Comparison of ENCODE assay signal across 23 cellular contexts in genomic region chr18:60007641-60008040, GRCh38.
"Had no signal": no experiment of that assay in that cellular context is flagged by ENCODE, and none has a peak within 500 bp of the region (broad histone marks: within the 10 kb centered on the region; RNA-seq: fewer than 3 reads in every experiment).

No MANE protein-coding gene starts in this region.

- H3K4me1 ChIP-seq: esophagus muscularis mucosa, foreskin keratinocyte, gastroesophageal sphincter, heart left ventricle, left lung, lower lobe of right lung had no signal

- H3K27me3 ChIP-seq: esophagus muscularis mucosa, gastroesophageal sphincter, hepatocyte, left lung had no signal

- H3K79me2 ChIP-seq: hepatocyte had no signal

- ATAC-seq: foreskin keratinocyte, gastroesophageal sphincter, heart left ventricle, left lung, left ventricle myocardium superior, lower lobe of right lung, mucosa of descending colon had no signal

- FAIRE-seq: colon, endothelial cell of umbilical vein, frontal cortex, kidney had no signal

- H2AFZ ChIP-seq: hepatocyte had no signal

- H3K9me3 ChIP-seq: lower lobe of right lung, mucosa of descending colon had no signal

- H3K27ac ChIP-seq: coronary artery, dorsolateral prefrontal cortex, esophagus muscularis mucosa, foreskin keratinocyte, gastroesophageal sphincter, heart left ventricle, hepatocyte, left lung, lower lobe of right lung had no signal

- H3K4me3 ChIP-seq: coronary artery, dorsolateral prefrontal cortex, esophagus muscularis mucosa, gastroesophageal sphincter, heart left ventricle, hepatocyte, left lung, lower lobe of right lung, mucosa of descending colon had no signal

- H3K4me2 ChIP-seq: hepatocyte had no signal

- H3K36me3 ChIP-seq: esophagus muscularis mucosa, gastroesophageal sphincter, heart left ventricle, left lung, lower lobe of right lung had no signal

- DNase-seq: dermis blood vessel endothelial cell; dorsolateral prefrontal cortex; effector CD4-positive, alpha-beta T cell; effector memory CD4-positive, alpha-beta T cell; foreskin keratinocyte; heart left ventricle; hypothalamus; immature natural killer cell; islet precursor cell; kidney; kidney glomerular epithelial cell; left lung; left ventricle myocardium superior; lower lobe of right lung; mesenchymal stem cell; mucosa of descending colon had no signal
